Comparison of ENCODE assay signal across 34 cellular contexts in genomic region chr2:206116278-206116677, GRCh38.
"Had no signal": no experiment of that assay in that cellular context is flagged by ENCODE, and none has a peak within 500 bp of the region (broad histone marks: within the 10 kb centered on the region; RNA-seq: fewer than 3 reads in every experiment).

No MANE protein-coding gene starts in this region.

- H3K27me3 ChIP-seq: ascending aorta, breast epithelium, esophagus muscularis mucosa, foreskin keratinocyte, gastrocnemius medialis, heart left ventricle had no signal

- H3K9me3 ChIP-seq: gastrocnemius medialis had no signal

- H3K27ac ChIP-seq: ascending aorta, breast epithelium, coronary artery, esophagus muscularis mucosa, foreskin keratinocyte, gastrocnemius medialis, heart left ventricle, WERI-Rb-1 had no signal

- DNase-seq: activated B cell treated with CpG ODN at 0.5 μM for 24 hours; activated CD4-positive, alpha-beta T cell treated with anti-CD3 and anti-CD28 coated beads for 48 hours; activated CD4-positive, alpha-beta T cell treated with anti-CD3 and anti-CD28 coated beads, Interleukin-2, amount 50 U/mL, for 1 hour; activated CD4-positive, alpha-beta T cell treated with anti-CD3 and anti-CD28 coated beads, Interleukin-2, amount 50 U/mL, for 48 hours; activated CD8-positive, alpha-beta memory T cell treated with anti-CD3 and anti-CD28 coated beads, Interleukin-2, amount 10 ng/mL, durations not matched to agents 7 days and 5 days; activated CD8-positive, alpha-beta memory T cell treated with anti-CD3 and anti-CD28 coated beads, Interleukin-2, amount 50 U/mL, for 4 hours; activated CD8-positive, alpha-beta T cell treated with anti-CD3 and anti-CD28 coated beads for 36 hours; activated gamma-delta T cell; activated naive CD4-positive, alpha-beta T cell treated with anti-CD3 and anti-CD28 coated beads, Interleukin-2, amount 50 U/mL, for 16 hours; activated naive CD4-positive, alpha-beta T cell treated with Interleukin-2 at 50 U/mL for 16 hours; activated naive CD8-positive, alpha-beta T cell treated with anti-CD3 and anti-CD28 coated beads, Interleukin-2, amount 10 ng/mL, durations not matched to agents 7 days and 5 days; activated T-cell treated with anti-CD3 and anti-CD28 coated beads for 4 hours; activated T-cell treated with anti-CD3 and anti-CD28 coated beads, Interleukin-2, amount 50 U/mL, for 24 hours; activated T-cell treated with anti-CD3 and anti-CD28 coated beads, Interleukin-2, amount 50 U/mL, for 72 hours; dermis blood vessel endothelial cell; effector CD4-positive, alpha-beta T cell; effector memory CD8-positive, alpha-beta T cell; erythroblast; foreskin keratinocyte; gastrocnemius medialis; glutamatergic neuron; heart left ventricle; T-helper 1 cell; T-helper 17 cell; T1000; WERI-Rb-1 had no signal

- H3K4me1 Mint-ChIP-seq: activated B cell treated with CpG ODN at 0.5 μM for 24 hours; activated CD8-positive, alpha-beta memory T cell treated with anti-CD3 and anti-CD28 coated beads, Interleukin-2, amount 10 ng/mL, durations not matched to agents 7 days and 5 days; activated naive CD8-positive, alpha-beta T cell treated with anti-CD3 and anti-CD28 coated beads, Interleukin-2, amount 10 ng/mL, durations not matched to agents 7 days and 5 days; brain; central memory CD8-positive, alpha-beta T cell; T-helper 17 cell had no signal

- H3K27me3 Mint-ChIP-seq: activated B cell treated with CpG ODN at 0.5 μM for 24 hours; activated CD8-positive, alpha-beta memory T cell treated with anti-CD3 and anti-CD28 coated beads, Interleukin-2, amount 10 ng/mL, durations not matched to agents 7 days and 5 days; activated CD8-positive, alpha-beta T cell treated with anti-CD3 and anti-CD28 coated beads for 36 hours; activated naive CD8-positive, alpha-beta T cell treated with anti-CD3 and anti-CD28 coated beads, Interleukin-2, amount 10 ng/mL, durations not matched to agents 7 days and 5 days; activated T-cell treated with anti-CD3 and anti-CD28 coated beads, Interleukin-2, amount 50 U/mL, for 24 hours; brain; central memory CD8-positive, alpha-beta T cell; effector memory CD8-positive, alpha-beta T cell; T-helper 17 cell had no signal

- ATAC-seq: activated CD4-positive, CD25-positive, alpha-beta regulatory T cell treated with anti-CD3 and anti-CD28 coated beads, Interleukin-2, amount 50 U/mL, for 24 hours; activated CD8-positive, alpha-beta memory T cell treated with anti-CD3 and anti-CD28 coated beads, Interleukin-2, amount 10 ng/mL, durations not matched to agents 7 days and 5 days; activated CD8-positive, alpha-beta T cell treated with anti-CD3 and anti-CD28 coated beads for 36 hours; activated T-cell treated with anti-CD3 and anti-CD28 coated beads, Interleukin-2, amount 50 U/mL, for 72 hours; effector memory CD8-positive, alpha-beta T cell; foreskin keratinocyte; gastrocnemius medialis; T-helper 17 cell had no signal

- H3K4me3 Mint-ChIP-seq: activated B cell treated with CpG ODN at 0.5 μM for 24 hours; activated CD8-positive, alpha-beta memory T cell treated with anti-CD3 and anti-CD28 coated beads, Interleukin-2, amount 10 ng/mL, durations not matched to agents 7 days and 5 days; activated CD8-positive, alpha-beta T cell treated with anti-CD3 and anti-CD28 coated beads for 36 hours; activated naive CD8-positive, alpha-beta T cell treated with anti-CD3 and anti-CD28 coated beads, Interleukin-2, amount 10 ng/mL, durations not matched to agents 7 days and 5 days; activated T-cell treated with anti-CD3 and anti-CD28 coated beads, Interleukin-2, amount 50 U/mL, for 24 hours; activated T-cell treated with anti-CD3 and anti-CD28 coated beads, Interleukin-2, amount 50 U/mL, for 72 hours; brain; central memory CD8-positive, alpha-beta T cell; effector memory CD8-positive, alpha-beta T cell; T-helper 17 cell; T-helper 2 cell treated with Interferon-gamma antibody and Interleukin-4, amounts not matched to agents 5 μg/mL and 100 μg/mL, for 36 hours had no signal

- H3K4me1 ChIP-seq: ascending aorta, breast epithelium, esophagus muscularis mucosa, gastrocnemius medialis had no signal

- H3K27ac Mint-ChIP-seq: activated B cell treated with CpG ODN at 0.5 μM for 24 hours; activated CD8-positive, alpha-beta memory T cell treated with anti-CD3 and anti-CD28 coated beads, Interleukin-2, amount 10 ng/mL, durations not matched to agents 7 days and 5 days; activated CD8-positive, alpha-beta T cell treated with anti-CD3 and anti-CD28 coated beads for 36 hours; activated naive CD8-positive, alpha-beta T cell treated with anti-CD3 and anti-CD28 coated beads, Interleukin-2, amount 10 ng/mL, durations not matched to agents 7 days and 5 days; activated T-cell treated with anti-CD3 and anti-CD28 coated beads, Interleukin-2, amount 50 U/mL, for 24 hours; activated T-cell treated with anti-CD3 and anti-CD28 coated beads, Interleukin-2, amount 50 U/mL, for 72 hours; brain; effector memory CD8-positive, alpha-beta T cell; T-helper 17 cell; T-helper 2 cell treated with Interferon-gamma antibody and Interleukin-4, amounts not matched to agents 5 μg/mL and 100 μg/mL, for 36 hours had no signal

- H3K4me3 ChIP-seq: ascending aorta, breast epithelium, coronary artery, esophagus muscularis mucosa, gastrocnemius medialis, heart left ventricle had no signal
